In the genomic region with DNA sequence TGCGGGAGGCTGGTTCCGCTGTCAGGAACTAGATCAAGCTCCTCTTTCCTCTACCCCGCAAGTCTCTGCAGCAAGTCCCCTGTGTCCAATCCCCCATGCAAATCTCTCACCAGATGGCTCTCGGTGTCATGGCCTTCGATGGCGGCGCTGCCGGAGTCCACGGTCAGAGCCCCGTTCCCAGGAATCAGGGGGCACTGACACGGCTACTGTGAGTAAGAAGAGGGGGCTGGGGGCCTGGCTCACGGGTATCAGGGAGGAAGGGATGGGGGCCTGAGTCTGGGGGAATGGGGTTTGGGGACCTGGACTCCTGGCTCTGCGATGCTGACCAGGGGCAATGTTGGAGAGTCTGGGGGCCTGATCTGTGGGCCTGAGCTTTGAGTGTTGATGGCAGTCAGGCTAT, we compare ENCODE assay signal across 28 cellular contexts. TPM values are rescaled to one million over a fixed set of nuclear protein-coding genes. Genes with fewer than 3 reads are reported as not detected.
"Had no signal": no experiment of that assay in that cellular context is flagged by ENCODE, and none has a peak within 500 bp of the region (broad histone marks: within the 10 kb centered on the region; RNA-seq: fewer than 3 reads in every experiment).

No MANE protein-coding gene starts in this region.

- H3K27me3 ChIP-seq: adrenal gland, cardiac muscle cell, colonic mucosa, gastrocnemius medialis, ovary, right lobe of liver, suprapubic skin, tibial artery had no signal

- H3K4me3 ChIP-seq: adrenal gland, cardiac muscle cell, colonic mucosa, gastrocnemius medialis, ovary, right lobe of liver, suprapubic skin, tibial artery had no signal

- ATAC-seq: activated CD4-positive, CD25-positive, alpha-beta regulatory T cell treated with anti-CD3 and anti-CD28 coated beads, Interleukin-2, amount 50 U/mL, for 24 hours; activated T-cell treated with anti-CD3 and anti-CD28 coated beads, Interleukin-2, amount 50 U/mL, for 4 hours; gastrocnemius medialis; right lobe of liver had no signal

- H3K27ac ChIP-seq: adrenal gland, cardiac muscle cell, colonic mucosa, gastrocnemius medialis, ovary, right lobe of liver, suprapubic skin, tibial artery, WERI-Rb-1 had no signal

- H3K9me3 Mint-ChIP-seq: activated CD4-positive, alpha-beta memory T cell treated with anti-CD3 and anti-CD28 coated beads, Interleukin-2, amount 10 ng/mL, durations not matched to agents 7 days and 5 days; activated CD4-positive, alpha-beta T cell treated with anti-CD3 and anti-CD28 coated beads, Interleukin-2, amount 10 ng/mL, durations not matched to agents 24 days and 14 days; activated naive CD8-positive, alpha-beta T cell treated with anti-CD3 and anti-CD28 coated beads for 36 hours; activated T-cell treated with anti-CD3 and anti-CD28 coated beads, Interleukin-2, amount 50 U/mL, for 4 hours; brain; immature natural killer cell; mesothelial cell of epicardium; naive B cell had no signal

- H3K27ac Mint-ChIP-seq: activated CD4-positive, alpha-beta memory T cell treated with anti-CD3 and anti-CD28 coated beads, Interleukin-2, amount 10 ng/mL, durations not matched to agents 7 days and 5 days; activated CD4-positive, alpha-beta T cell treated with anti-CD3 and anti-CD28 coated beads, Interleukin-2, amount 10 ng/mL, durations not matched to agents 24 days and 14 days; activated naive CD8-positive, alpha-beta T cell treated with anti-CD3 and anti-CD28 coated beads for 36 hours had no signal

- H3K4me3 Mint-ChIP-seq: activated CD4-positive, alpha-beta memory T cell treated with anti-CD3 and anti-CD28 coated beads, Interleukin-2, amount 10 ng/mL, durations not matched to agents 7 days and 5 days; activated CD4-positive, alpha-beta T cell treated with anti-CD3 and anti-CD28 coated beads, Interleukin-2, amount 10 ng/mL, durations not matched to agents 24 days and 14 days; activated naive CD8-positive, alpha-beta T cell treated with anti-CD3 and anti-CD28 coated beads for 36 hours; activated T-cell treated with anti-CD3 and anti-CD28 coated beads, Interleukin-2, amount 50 U/mL, for 4 hours; immature natural killer cell; mesothelial cell of epicardium had no signal

- H3K36me3 ChIP-seq: colonic mucosa, ovary had no signal

- H3K36me3 Mint-ChIP-seq: naive B cell had no signal

- H3K27me3 Mint-ChIP-seq: activated CD4-positive, alpha-beta memory T cell treated with anti-CD3 and anti-CD28 coated beads, Interleukin-2, amount 10 ng/mL, durations not matched to agents 7 days and 5 days; activated CD4-positive, alpha-beta T cell treated with anti-CD3 and anti-CD28 coated beads, Interleukin-2, amount 10 ng/mL, durations not matched to agents 24 days and 14 days; activated naive CD8-positive, alpha-beta T cell treated with anti-CD3 and anti-CD28 coated beads for 36 hours; brain; naive B cell; progenitor cell of endocrine pancreas had no signal

- DNase-seq: activated CD4-positive, alpha-beta memory T cell treated with anti-CD3 and anti-CD28 coated beads, Interleukin-2, amount 10 ng/mL, durations not matched to agents 7 days and 5 days; activated CD4-positive, alpha-beta T cell treated with anti-CD3 and anti-CD28 coated beads, Interleukin-2, amount 10 ng/mL, durations not matched to agents 24 days and 14 days; activated CD8-positive, alpha-beta memory T cell treated with anti-CD3 and anti-CD28 coated beads, Interleukin-2, amount 50 U/mL, for 48 hours; activated naive CD4-positive, alpha-beta T cell; activated naive CD8-positive, alpha-beta T cell treated with anti-CD3 and anti-CD28 coated beads for 36 hours; activated T-cell treated with anti-CD3 and anti-CD28 coated beads, Interleukin-2, amount 50 U/mL, for 4 hours; adrenal gland; cerebellar nuclear complex; colonic mucosa; effector CD8-positive, alpha-beta T cell; erythroblast; gastrocnemius medialis; hippocampal formation; immature natural killer cell; naive B cell; ovary; stimulated activated CD4-positive, alpha-beta T cell treated with anti-CD3 and anti-CD28 coated beads, Interleukin-4, amount 100 ng/mL, for 24 hours; stimulated activated naive CD4-positive, alpha-beta T cell; tibial artery; WERI-Rb-1 had no signal

- H3K9me3 ChIP-seq: adrenal gland, colonic mucosa, gastrocnemius medialis, ovary, right lobe of liver, suprapubic skin, tibial artery had no signal

RNA-seq across cellular contexts. Expression of a gene that starts 6.1 kb away (rescaled TPM):
- polyA plus RNA-seq: neural cell had no signal
